ENCODE assay signal across 12 cellular contexts in the genomic region with DNA sequence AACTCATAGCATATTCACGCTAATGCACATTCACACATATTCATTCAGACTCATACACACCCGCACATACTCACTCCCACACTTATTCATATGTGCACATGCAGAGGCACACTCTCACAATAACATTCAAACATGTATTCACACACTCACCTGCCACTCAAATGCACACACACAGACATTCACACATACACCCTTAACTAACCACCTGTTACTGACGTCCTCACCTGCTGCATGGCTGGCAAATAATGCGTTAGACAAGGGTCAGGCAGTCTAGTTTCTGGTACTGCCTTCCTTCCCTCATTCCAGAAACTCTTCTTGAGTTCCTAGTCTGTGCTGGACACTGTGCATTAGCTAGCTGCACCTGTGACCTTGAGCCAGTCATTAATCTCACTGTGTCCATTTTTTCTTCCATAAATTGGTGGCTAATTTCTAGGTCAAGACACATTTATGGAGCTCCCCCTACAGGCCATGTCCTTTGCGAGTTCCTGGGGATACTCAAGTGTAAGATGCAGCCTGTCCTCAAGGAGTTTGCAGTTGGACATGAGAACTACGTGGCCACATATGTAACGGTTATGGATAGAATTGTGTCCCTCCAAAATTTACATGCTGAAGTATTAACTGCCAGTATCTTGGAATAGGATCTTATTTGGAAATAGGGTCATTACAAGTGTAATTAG. TPM values are rescaled to one million over a fixed set of nuclear protein-coding genes. Genes with fewer than 3 reads are reported as not detected.
A peak's percentile ranks its signal among the peaks of the same experiment; 100 is the strongest.
DNase-seq lines count a peak whose midpoint lies in the region; ATAC-seq and TF ChIP-seq lines count a peak whose summit lies in the region.
"Had no signal": no experiment of that assay in that cellular context is flagged by ENCODE, and none has a peak within 500 bp of the region (broad histone marks: within the 10 kb centered on the region; RNA-seq: fewer than 3 reads in every experiment).

No MANE protein-coding gene starts in this region.

- no peaks in the 10 kb centered on the region for H3K27me3 Mint-ChIP-seq in activated CD4-positive, alpha-beta T cell treated with anti-CD3 and anti-CD28 coated beads, Interleukin-2, amount 10 ng/mL, durations not matched to agents 7 days and 5 days
- H3K27me3 Mint-ChIP-seq in nephron progenitor cell (ENCODE audit: low read depth, poor library complexity): peaks cover 5% of the 10 kb centered on the region

- H3K27ac Mint-ChIP-seq in activated CD4-positive, alpha-beta T cell treated with anti-CD3 and anti-CD28 coated beads, Interleukin-2, amount 10 ng/mL, durations not matched to agents 7 days and 5 days: no peak overlapping the region
- no peak overlapping the region for H3K27ac Mint-ChIP-seq in nephron progenitor cell

- POLR2A ChIA-PET in activated CD4-positive, alpha-beta T cell treated with anti-CD3 and anti-CD28 coated beads, Interleukin-2, amount 10 ng/mL, durations not matched to agents 7 days and 5 days (lab: Charles Lee): no interaction called here

- DNase-seq in activated CD4-positive, alpha-beta T cell treated with anti-CD3 and anti-CD28 coated beads, Interleukin-2, amount 50 U/mL, for 48 hours: peak; percentile 5 to 6
- DNase-seq in activated CD4-positive, alpha-beta T cell treated with anti-CD3 and anti-CD28 coated beads, Interleukin-2, amount 10 ng/mL, durations not matched to agents 7 days and 5 days: no peak
- DNase-seq in HT-29 (ENCODE audit: low spot score) (peak; percentile 1), SW480 (ENCODE audit: low spot score) (peak; percentile 7), nephron progenitor cell (no peak), NK-92 (lab: John Stamatoyannopoulos, UW; ENCODE audit: unreplicated experiment) (no peak), cerebellum (ENCODE audit: low spot score) (no peak)
- DNase-seq: NCI-H1105 treated with DMSO at 0.1 percent for 48 hours, sigmoid colon, tibial artery had no signal

- H3K9me3 Mint-ChIP-seq in activated CD4-positive, alpha-beta T cell treated with anti-CD3 and anti-CD28 coated beads, Interleukin-2, amount 10 ng/mL, durations not matched to agents 7 days and 5 days: no peaks in the 10 kb centered on the region
- no peaks in the 10 kb centered on the region for H3K9me3 Mint-ChIP-seq in nephron progenitor cell

- no peaks in the 10 kb centered on the region for H3K4me1 Mint-ChIP-seq in activated CD4-positive, alpha-beta T cell treated with anti-CD3 and anti-CD28 coated beads, Interleukin-2, amount 10 ng/mL, durations not matched to agents 7 days and 5 days
- peaks cover 1% of the 10 kb centered on the region for H3K4me1 Mint-ChIP-seq in nephron progenitor cell

- peak; percentile 15 for TF ChIP-seq CTCF in nephron progenitor cell (IDR thresholded peaks at IDR 0.05)

- H3K4me3 Mint-ChIP-seq in activated CD4-positive, alpha-beta T cell treated with anti-CD3 and anti-CD28 coated beads, Interleukin-2, amount 10 ng/mL, durations not matched to agents 7 days and 5 days: no peak overlapping the region
- H3K4me3 Mint-ChIP-seq in nephron progenitor cell: no peak overlapping the region

- no peaks in the 10 kb centered on the region for H3K36me3 Mint-ChIP-seq in activated CD4-positive, alpha-beta T cell treated with anti-CD3 and anti-CD28 coated beads, Interleukin-2, amount 10 ng/mL, durations not matched to agents 7 days and 5 days (ENCODE audit: low read depth)
- H3K36me3 Mint-ChIP-seq in nephron progenitor cell (ENCODE audit: low read depth): no peaks in the 10 kb centered on the region

- CTCF ChIA-PET in activated CD4-positive, alpha-beta T cell treated with anti-CD3 and anti-CD28 coated beads, Interleukin-2, amount 10 ng/mL, durations not matched to agents 7 days and 5 days (lab: Charles Lee): interaction anchor here (0.8 kb wide), 1 partner anchor 190 kb away, joined by 3 read pairs; no protein-coding TSS in a partner anchor

- no peak for ATAC-seq in GM18909 (IDR thresholded peaks at IDR 0.05; ENCODE audit: poor library complexity, unreplicated experiment)

RNA-seq across cellular contexts. Expression of a gene that starts 34.5 kb away (rescaled TPM):
- not detected for total RNA-seq in activated CD4-positive, alpha-beta T cell treated with anti-CD3 and anti-CD28 coated beads, Interleukin-2, amount 10 ng/mL, durations not matched to agents 7 days and 5 days
- not detected in 2 replicates for total RNA-seq in HT-29 (2014; rRNA removed; shearing (Covaris generic))
- 96.7 TPM for total RNA-seq in cerebellum
- total RNA-seq: endothelial cell of umbilical vein had no signal

Comparison
In these comparisons a context has a peak if more than half of its experiments do, and no peak if none do; other contexts are left out.
1. DNase-seq: peak in activated CD4-positive, alpha-beta T cell treated with anti-CD3 and anti-CD28 coated beads, Interleukin-2, amount 50 U/mL, for 48 hours (2 of 2), HT-29 (single experiment) and SW480 (single experiment); none in activated CD4-positive, alpha-beta T cell treated with anti-CD3 and anti-CD28 coated beads, Interleukin-2, amount 10 ng/mL, durations not matched to agents 7 days and 5 days (single experiment), nephron progenitor cell (single experiment), NK-92 (single experiment) and cerebellum (single experiment).
2. RNA of a gene that starts 34.5 kb away (total RNA-seq): 96.7 TPM in cerebellum (single experiment); not detected in activated CD4-positive, alpha-beta T cell treated with anti-CD3 and anti-CD28 coated beads, Interleukin-2, amount 10 ng/mL, durations not matched to agents 7 days and 5 days and not detected in HT-29; every median in the first group is over 10 times any median in the second.